In genomic region chr5:126438267-126438666, GRCh38 we compare ENCODE assay signal across 13 cellular contexts.
DNase-seq lines count a peak whose midpoint lies in the region; ATAC-seq and TF ChIP-seq lines count a peak whose summit lies in the region.
"Had no signal": no experiment of that assay in that cellular context is flagged by ENCODE, and none has a peak within 500 bp of the region (broad histone marks: within the 10 kb centered on the region; RNA-seq: fewer than 3 reads in every experiment).

No MANE protein-coding gene starts in this region.

- H3K27me3 Mint-ChIP-seq in T-helper 2 cell treated with Interferon-gamma antibody and Interleukin-4, amounts not matched to agents 5 μg/mL and 100 μg/mL, for 36 hours (ENCODE audit: low read depth): no peaks in the 10 kb centered on the region

- no peak overlapping the region for H3K4me3 ChIP-seq in GM12864 (ENCODE audit: low read depth, low read length)
- H3K4me3 ChIP-seq: BLaER1 treated with 17β-estradiol and CSF1 and Interleukin-3, amounts not matched to agents 10 nM and 100 nM; cardiac muscle cell; mucosa of descending colon had no signal

- peak overlapping the region; percentile 5 for H3K27ac Mint-ChIP-seq in T-helper 2 cell treated with Interferon-gamma antibody and Interleukin-4, amounts not matched to agents 5 μg/mL and 100 μg/mL, for 36 hours
- H3K27ac Mint-ChIP-seq: WTC11 had no signal

- H3K4me1 Mint-ChIP-seq in T-helper 2 cell treated with Interferon-gamma antibody and Interleukin-4, amounts not matched to agents 5 μg/mL and 100 μg/mL, for 36 hours (ENCODE audit: low read depth): peaks cover 20% of the 10 kb centered on the region

- TF ChIP-seq CTCF in GM12864 (IDR thresholded peaks at IDR 0.05; ENCODE audit: low read depth, low read length, missing control alignments): no peak

- H3K36me3 Mint-ChIP-seq in T-helper 2 cell treated with Interferon-gamma antibody and Interleukin-4, amounts not matched to agents 5 μg/mL and 100 μg/mL, for 36 hours (ENCODE audit: low read depth): peaks cover 10% of the 10 kb centered on the region

- ATAC-seq in GM19324 (IDR thresholded peaks at IDR 0.05; ENCODE audit: low FRiP score, unreplicated experiment): peak; percentile 83
- ATAC-seq in HG02870 (IDR thresholded peaks at IDR 0.05; ENCODE audit: unreplicated experiment): peak; percentile 93
- ATAC-seq: mucosa of descending colon, WTC11 had no signal

- peak; percentile 43 for DNase-seq in GM12864 (ENCODE audit: low read depth)
- no peak for DNase-seq in T-helper 2 cell treated with Interferon-gamma antibody and Interleukin-4, amounts not matched to agents 5 μg/mL and 100 μg/mL, for 36 hours (ENCODE audit: low spot score)
- DNase-seq in ecto neural progenitor cell (ENCODE audit: low spot score): no peak
- DNase-seq in NCI-H1048 (lab: John Stamatoyannopoulos, UW): no peak
- DNase-seq in NCI-H1092 (lab: John Stamatoyannopoulos, UW): no peak
- no peak for DNase-seq in globus pallidus (ENCODE audit: low spot score)
- DNase-seq: mucosa of descending colon; stimulated activated CD4-positive, alpha-beta T cell treated with anti-CD3 and anti-CD28 coated beads, Interleukin-4, amount 100 ng/mL, for 1 hour had no signal

- H3K4me3 Mint-ChIP-seq in T-helper 2 cell treated with Interferon-gamma antibody and Interleukin-4, amounts not matched to agents 5 μg/mL and 100 μg/mL, for 36 hours: no peak overlapping the region
- H3K4me3 Mint-ChIP-seq: WTC11 had no signal

- H3K9me3 Mint-ChIP-seq in T-helper 2 cell treated with Interferon-gamma antibody and Interleukin-4, amounts not matched to agents 5 μg/mL and 100 μg/mL, for 36 hours: no peaks in the 10 kb centered on the region
